Comparison of ENCODE assay signal across 8 cellular contexts in genomic region chr1:155241069-155241679, GRCh38. TPM values are rescaled to one million over a fixed set of nuclear protein-coding genes. Genes with fewer than 3 reads are reported as not detected.
A peak's percentile ranks its signal among the peaks of the same experiment; 100 is the strongest.
DNase-seq lines count a peak whose midpoint lies in the region; ATAC-seq, FAIRE-seq and TF ChIP-seq lines count a peak whose summit lies in the region.

No MANE protein-coding gene starts in this region.

- H3K27me3 ChIP-seq in AG04450 (ENCODE audit: control insufficient read depth, insufficient read depth, low read length) (no peaks in the 10 kb centered on the region), GM23248 (replicated peaks; ENCODE audit: insufficient read depth) (no peaks in the 10 kb centered on the region), bronchial epithelial cell (ENCODE audit: control insufficient read depth, insufficient read depth, low read length) (no peaks in the 10 kb centered on the region), iPS-20b (ENCODE audit: insufficient read depth, low read length) (peaks cover 22% of the 10 kb centered on the region)

- no peak overlapping the region for H3K27ac ChIP-seq in AG04450 (ENCODE audit: low read depth, low read length)
- peak overlapping the region; percentile 26 for H3K27ac ChIP-seq in GM23248
- no peak overlapping the region for H3K27ac ChIP-seq in iPS-20b (ENCODE audit: low read length)

- H3K9me2 ChIP-seq in GM23248 (ENCODE audit: insufficient read depth), result no peaks in the 10 kb centered on the region

- H3K9me3 ChIP-seq in AG04450 (ENCODE audit: control insufficient read depth, insufficient read depth, low read length) (no peaks in the 10 kb centered on the region), GM23248 (ENCODE audit: low read depth) (no peaks in the 10 kb centered on the region), iPS-20b (ENCODE audit: insufficient read depth, low read depth, low read length) (no peaks in the 10 kb centered on the region)

- H3K4me2 ChIP-seq in GM23248 (ENCODE audit: unreplicated experiment), result peak overlapping the region; percentile 87

- WGBS in GM23248 (ENCODE audit: low coverage in 1 of 2, low lambda C conversion rate in 2 of 2, missing lambda C conversion rate in 2 of 2), 2 experiments, result 13 to 16% methylated on average over 4 of the region's 4 CpGs

- H3F3A ChIP-seq in GM23248 (ENCODE audit: insufficient read depth), result peaks cover 29% of the 10 kb centered on the region

- peak overlapping the region; percentile 78 for H3K9ac ChIP-seq in GM23248
- H3K9ac ChIP-seq in iPS-20b (ENCODE audit: low read depth, low read length), result peak overlapping the region; percentile 52; the same call in 1 of the 2 replicates

- H3K4me1 ChIP-seq in GM23248 (ENCODE audit: insufficient read depth) (peaks cover 20% of the 10 kb centered on the region), iPS-20b (ENCODE audit: insufficient read depth, low read length) (peaks cover 3% of the 10 kb centered on the region; the same call in 1 of the 2 replicates)

- no peaks in the 10 kb centered on the region for H4K20me1 ChIP-seq in GM23248 (ENCODE audit: insufficient read depth)

- DNase-seq in AG04450 (ENCODE audit: low read depth, low spot score) (peak; percentile 59), GM23248 (peak; percentile 92), NCI-H2196 treated with DMSO at 0.1 percent for 48 hours (lab: John Stamatoyannopoulos, UW; ENCODE audit: unreplicated experiment) (peak; percentile 25), UCSD-AML1 (lab: John Stamatoyannopoulos, UW; ENCODE audit: unreplicated experiment) (peak; percentile 38), bronchial epithelial cell (ENCODE audit: low read depth) (peak; percentile 77), skeletal muscle cell (ENCODE audit: low read depth) (peak; percentile 44)

- peak overlapping the region; percentile 81 for H2AFZ ChIP-seq in GM23248

- no peak for ATAC-seq in HG02852 (IDR thresholded peaks at IDR 0.05; ENCODE audit: unreplicated experiment)

- H3K79me2 ChIP-seq in GM23248 (ENCODE audit: insufficient read depth), result peaks cover 18% of the 10 kb centered on the region

- CTCF ChIA-PET in AG04450 (lab: Charles Lee), result interaction anchor here (1.0 to 2.0 kb wide), 5 partner anchors 10 to 156 kb away, joined by 4 to 10 read pairs (median 4); partner anchors contain the start of gene KRTCAP2

- POLR2A ChIA-PET in AG04450 (lab: Yijun Ruan, JAX), result interaction anchor here (1.1 to 2.0 kb wide), 2 partner anchors 33 to 47 kb away, joined by 5 read pairs; partner anchors contain the start of genes MTX1 and THBS3

- in situ Hi-C loops in GM23248 (cut with MboI), result no loop called here

- TF ChIP-seq CTCF in AG04450 (IDR thresholded peaks at IDR 0.05; ENCODE audit: low read depth, low read length) (no peak), bronchial epithelial cell (IDR thresholded peaks at IDR 0.05; ENCODE audit: insufficient read depth, low read length, severe bottlenecking) (no peak)

- FAIRE-seq in bronchial epithelial cell (lab: Jason Lieb, UNC), result no peak

- no peaks in the 10 kb centered on the region for H3K36me3 ChIP-seq in GM23248 (ENCODE audit: low read depth)
- H3K36me3 ChIP-seq in bronchial epithelial cell (ENCODE audit: control insufficient read depth, insufficient read depth, low read length), result peaks cover 4% of the 10 kb centered on the region
- H3K36me3 ChIP-seq in iPS-20b (ENCODE audit: insufficient read depth, low read depth, low read length), result 0 out of 2 replicates have a peak, but pooled peaks cover 4% of the 10 kb centered on the region

- H3K4me3 ChIP-seq in AG04450 (ENCODE audit: low read depth, low read length) (peak overlapping the region; percentile 61), GM23248 (peak overlapping the region; percentile 76), bronchial epithelial cell (ENCODE audit: low read depth, low read length) (peak overlapping the region; percentile 21), iPS-20b (ENCODE audit: low read length) (peak overlapping the region; percentile 59), skeletal muscle cell (ENCODE audit: low read depth, low read length) (peak overlapping the region; percentile 48)

RNA-seq across cellular contexts. Expression of gene ENTREP3, which starts 14.1 kb away (rescaled TPM):
- 10.2 and 12.3 TPM in 2 replicates for polyA plus RNA-seq in AG04450 (2011; rRNA removed)
- 7.1 and 9.2 TPM in 2 replicates for polyA minus RNA-seq in AG04450 (2011; rRNA and poly(A)+ RNA removed)
- 6.4 and 8.0 TPM in 2 replicates for total RNA-seq in GM23248 (2014; rRNA removed; shearing (Covaris generic))
- 8.0 TPM in 2 replicates for polyA plus RNA-seq in GM23248 (2016; fragmentation: Nextera tagmentation; extraction: Ambion mirVana)
- total RNA-seq in bronchial epithelial cell, result 3.2 and 3.7 TPM in 2 replicates

RNA-seq across cellular contexts. Expression of gene SCAMP3, which starts 21.0 kb away (rescaled TPM):
- polyA plus RNA-seq in AG04450 (2011; rRNA removed), result 104 and 115 TPM in 2 replicates
- polyA minus RNA-seq in AG04450 (2011; rRNA and poly(A)+ RNA removed), result 73.6 and 94.7 TPM in 2 replicates
- 53.6 and 80.5 TPM in 2 replicates for total RNA-seq in GM23248 (2014; rRNA removed; shearing (Covaris generic))
- 135 and 141 TPM in 2 replicates for polyA plus RNA-seq in GM23248 (2016; fragmentation: Nextera tagmentation; extraction: Ambion mirVana)
- 23.4 and 26.9 TPM in 2 replicates for total RNA-seq in bronchial epithelial cell

RNA-seq across cellular contexts. Expression of gene CLK2, which starts 32.1 kb away (rescaled TPM):
- polyA plus RNA-seq in AG04450 (2011; rRNA removed) (40.5 and 42.6 TPM in 2 replicates), GM23248 (2016; fragmentation: Nextera tagmentation; extraction: Ambion mirVana) (10.2 and 10.4 TPM in 2 replicates)
- polyA minus RNA-seq in AG04450 (2011; rRNA and poly(A)+ RNA removed), result 61.7 and 68.9 TPM in 2 replicates
- total RNA-seq in GM23248 (2014; rRNA removed; shearing (Covaris generic)), result 16.8 and 24.0 TPM in 2 replicates
- total RNA-seq in bronchial epithelial cell, result 19.7 and 23.4 TPM in 2 replicates

RNA-seq across cellular contexts. Expression of gene MTX1, which starts 32.7 kb away (rescaled TPM):
- polyA plus RNA-seq in AG04450 (2011; rRNA removed) (44.6 and 62.3 TPM in 2 replicates), GM23248 (2016; fragmentation: Nextera tagmentation; extraction: Ambion mirVana) (69.2 and 78.6 TPM in 2 replicates)
- polyA minus RNA-seq in AG04450 (2011; rRNA and poly(A)+ RNA removed), result 33.4 and 56.5 TPM in 2 replicates
- 39.6 and 61.4 TPM in 2 replicates for total RNA-seq in GM23248 (2014; rRNA removed; shearing (Covaris generic))
- 48.4 and 49.5 TPM in 2 replicates for total RNA-seq in bronchial epithelial cell

RNA-seq across cellular contexts. Expression of gene THBS3, which starts 33.5 kb away (rescaled TPM):
- polyA plus RNA-seq in AG04450 (2011; rRNA removed), result 32.5 and 34.6 TPM in 2 replicates
- 27.0 and 38.5 TPM in 2 replicates for polyA minus RNA-seq in AG04450 (2011; rRNA and poly(A)+ RNA removed)
- total RNA-seq in GM23248 (2014; rRNA removed; shearing (Covaris generic)), result 20.6 and 21.4 TPM in 2 replicates
- polyA plus RNA-seq in GM23248 (2016; fragmentation: Nextera tagmentation; extraction: Ambion mirVana), result 14.9 and 16.6 TPM in 2 replicates
- total RNA-seq in bronchial epithelial cell, result 16.3 and 19.6 TPM in 2 replicates

Comparison
In these comparisons a context has a peak if more than half of its experiments do, and no peak if none do; other contexts are left out.
1. DNase-seq: peak in every context shown above with its lines; median percentile 92 in GM23248; 77 in bronchial epithelial cell; 59 in AG04450; 44 in skeletal muscle cell; 38 in UCSD-AML1; 25 in NCI-H2196 treated with DMSO at 0.1 percent for 48 hours.
2. H3K4me3 ChIP-seq: peak in every context shown above with its lines; median percentile 76 in GM23248; 61 in AG04450; 59 in iPS-20b; 48 in skeletal muscle cell; 21 in bronchial epithelial cell.